8 cellular contexts compared by ENCODE assay signal in genomic region chr11:68659158-68659921, GRCh38. TPM values are rescaled to one million over a fixed set of nuclear protein-coding genes. Genes with fewer than 3 reads are reported as not detected.
DNase-seq lines count a peak whose midpoint lies in the region; ATAC-seq and TF ChIP-seq lines count a peak whose summit lies in the region.

No MANE protein-coding gene starts in this region.

- H3K4me3 Mint-ChIP-seq in nephron progenitor cell: no peak overlapping the region

- DNase-seq in DMS79 (lab: John Stamatoyannopoulos, UW) (peak; percentile 98), NCI-H2196 treated with DMSO at 0.1 percent for 48 hours (lab: John Stamatoyannopoulos, UW; ENCODE audit: unreplicated experiment) (peak; percentile 85), dermis microvascular lymphatic vessel endothelial cell (ENCODE audit: low read depth in 2 of 2) (peak; percentile 84 to 96), nephron progenitor cell (no peak)

- no peak for TF ChIP-seq CTCF in nephron progenitor cell (IDR thresholded peaks at IDR 0.05)

- peaks cover 28% of the 10 kb centered on the region for H3K9me3 Mint-ChIP-seq in nephron progenitor cell

- H3K27me3 Mint-ChIP-seq in nephron progenitor cell (ENCODE audit: low read depth, poor library complexity): peaks cover 16% of the 10 kb centered on the region

- no peaks in the 10 kb centered on the region for H3K36me3 Mint-ChIP-seq in nephron progenitor cell (ENCODE audit: low read depth)

- H3K27ac Mint-ChIP-seq in nephron progenitor cell: peak overlapping the region; percentile 61

- ATAC-seq in HG03342 (IDR thresholded peaks at IDR 0.05; ENCODE audit: unreplicated experiment): no peak
- ATAC-seq in HG03565 (IDR thresholded peaks at IDR 0.05; ENCODE audit: unreplicated experiment): no peak
- ATAC-seq in HG02973 (IDR thresholded peaks at IDR 0.05; ENCODE audit: unreplicated experiment): no peak
- ATAC-seq in GM21529 (IDR thresholded peaks at IDR 0.05; ENCODE audit: unreplicated experiment): no peak

- peaks cover 27% of the 10 kb centered on the region for H3K4me1 Mint-ChIP-seq in nephron progenitor cell

RNA-seq across cellular contexts. Expression of gene GAL, which starts 25.0 kb away (rescaled TPM):
- 0.76 and 2.4 TPM in 2 replicates for total RNA-seq in dermis microvascular lymphatic vessel endothelial cell
